9 cellular contexts compared by ENCODE assay signal in genomic region chr20:266604-267562, GRCh38. TPM values are rescaled to one million over a fixed set of nuclear protein-coding genes. Genes with fewer than 3 reads are reported as not detected.
DNase-seq lines count a peak whose midpoint lies in the region; ATAC-seq and TF ChIP-seq lines count a peak whose summit lies in the region.
"Had no signal": no experiment of that assay in that cellular context is flagged by ENCODE, and none has a peak within 500 bp of the region (broad histone marks: within the 10 kb centered on the region; RNA-seq: fewer than 3 reads in every experiment).

No MANE protein-coding gene starts in this region.

- peak; percentile 3 for DNase-seq in AG09309 (ENCODE audit: low read depth)
- peak; percentile 88 for DNase-seq in NCI-H2227 treated with DMSO at 0.1 percent for 48 hours (lab: John Stamatoyannopoulos, UW)
- DNase-seq in cerebellar cortex (ENCODE audit: low spot score), result peak; percentile 85
- DNase-seq in left colon, result peak; percentile 79 to 91
- DNase-seq in stimulated activated CD4-positive, alpha-beta T cell treated with anti-CD3 and anti-CD28 coated beads, Interleukin-1b, Interleukin-23, amount 100 ng/mL, for 24 hours (ENCODE audit: low read depth in 4 of 4, low spot score in 1 of 4), result peak; percentile 82 to 96 (median 86)

- intact Hi-C loops in left colon (cut with DNase I, micrococcal nuclease), result no loop called here

- peak overlapping the region; percentile 54 for H3K4me3 ChIP-seq in AG09309 (ENCODE audit: control insufficient read depth, low read depth, low read length)

- ATAC-seq in GM18870 (IDR thresholded peaks at IDR 0.05; ENCODE audit: unreplicated experiment), result peak; percentile 68
- peak; percentile 84 for ATAC-seq in HG03139 (IDR thresholded peaks at IDR 0.05; ENCODE audit: unreplicated experiment)
- ATAC-seq in activated CD4-positive, CD25-positive, alpha-beta regulatory T cell treated with anti-CD3 and anti-CD28 coated beads, Interleukin-2, amount 50 U/mL, for 24 hours, result peak; percentile 88 to 93
- ATAC-seq in left colon, result peak; percentile 94

- peak; percentile 98 for TF ChIP-seq CTCF in AG09309 (IDR thresholded peaks at IDR 0.05; ENCODE audit: control insufficient read depth, insufficient read depth, low read depth, low read length, missing control alignments)

RNA-seq across cellular contexts. Expression of gene DEFB132, which starts 9.4 kb away (rescaled TPM):
- total RNA-seq in left colon, result not detected
- total RNA-seq: activated CD8-positive, alpha-beta memory T cell treated with anti-CD3 and anti-CD28 coated beads for 36 hours had no signal

RNA-seq across cellular contexts. Expression of gene C20orf96, which starts 23.7 kb away (rescaled TPM):
- 10 to 100 TPM; 10.1 to 13.1 TPM for total RNA-seq in left colon

RNA-seq across cellular contexts. Expression of gene ZCCHC3, which starts 30.5 kb away (rescaled TPM):
- total RNA-seq in left colon, result 10 to 100 TPM; 10.2 to 13.0 TPM

RNA-seq across cellular contexts. Expression of gene DEFB129, which starts 39.8 kb away (rescaled TPM):
- not detected for total RNA-seq in left colon
- total RNA-seq: activated CD8-positive, alpha-beta memory T cell treated with anti-CD3 and anti-CD28 coated beads for 36 hours had no signal

RNA-seq across cellular contexts. Expression of gene SOX12, which starts 58.5 kb away (rescaled TPM):
- 1 to 10 TPM; 3.8 to 5.6 TPM for total RNA-seq in left colon

Comparison
In these comparisons a context has a peak if more than half of its experiments do, and no peak if none do; other contexts are left out.
1. Peak in every context shown above with its lines: DNase-seq, ATAC-seq and H3K4me3 ChIP-seq.
2. DNase-seq: peak in every context shown above with its lines; median percentile 88 in NCI-H2227 treated with DMSO at 0.1 percent for 48 hours; 86 in stimulated activated CD4-positive, alpha-beta T cell treated with anti-CD3 and anti-CD28 coated beads, Interleukin-1b, Interleukin-23, amount 100 ng/mL, for 24 hours; 85 in cerebellar cortex; 85 in left colon; 3 in AG09309.